1 cellular context compared by ENCODE assay signal in genomic region chr1:223713546-223714420, GRCh38.
TF ChIP-seq lines count a peak whose summit lies in the region.

No MANE protein-coding gene starts in this region.

TF ChIP-seq in SK-N-SH treated with all-trans-retinoic acid at 6 μM for 48 hours, 23 proteins besides CTCF, POLR2A, EP300 and RAD21 (continued from another document):
- TF ChIP-seq, protein P1, sequence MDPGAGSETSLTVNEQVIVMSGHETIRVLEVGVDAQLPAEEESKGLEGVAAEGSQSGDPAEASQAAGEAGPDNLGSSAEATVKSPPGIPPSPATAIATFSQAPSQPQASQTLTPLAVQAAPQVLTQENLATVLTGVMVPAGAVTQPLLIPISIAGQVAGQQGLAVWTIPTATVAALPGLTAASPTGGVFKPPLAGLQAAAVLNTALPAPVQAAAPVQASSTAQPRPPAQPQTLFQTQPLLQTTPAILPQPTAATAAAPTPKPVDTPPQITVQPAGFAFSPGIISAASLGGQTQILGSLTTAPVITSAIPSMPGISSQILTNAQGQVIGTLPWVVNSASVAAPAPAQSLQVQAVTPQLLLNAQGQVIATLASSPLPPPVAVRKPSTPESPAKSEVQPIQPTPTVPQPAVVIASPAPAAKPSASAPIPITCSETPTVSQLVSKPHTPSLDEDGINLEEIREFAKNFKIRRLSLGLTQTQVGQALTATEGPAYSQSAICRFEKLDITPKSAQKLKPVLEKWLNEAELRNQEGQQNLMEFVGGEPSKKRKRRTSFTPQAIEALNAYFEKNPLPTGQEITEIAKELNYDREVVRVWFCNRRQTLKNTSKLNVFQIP (CRISPR knock-in tag; IDR thresholded peaks at IDR 0.05; ENCODE audit: borderline replicate concordance, low read depth), result no peak
- TF ChIP-seq ISL1 (CRISPR knock-in tag; IDR thresholded peaks at IDR 0.05) (no peak), ZFP30 (CRISPR knock-in tag; IDR thresholded peaks at IDR 0.05) (no peak), CREB5 (CRISPR knock-in tag; IDR thresholded peaks at IDR 0.05; ENCODE audit: low read depth) (no peak), ZC3H10 (CRISPR knock-in tag; IDR thresholded peaks at IDR 0.05) (no peak), TSHZ2 (CRISPR knock-in tag; IDR thresholded peaks at IDR 0.05) (no peak), CSDC2 (CRISPR knock-in tag; IDR thresholded peaks at IDR 0.05) (no peak), TOX (CRISPR knock-in tag; IDR thresholded peaks at IDR 0.05; ENCODE audit: borderline replicate concordance) (no peak)
- TF ChIP-seq, protein P2, sequence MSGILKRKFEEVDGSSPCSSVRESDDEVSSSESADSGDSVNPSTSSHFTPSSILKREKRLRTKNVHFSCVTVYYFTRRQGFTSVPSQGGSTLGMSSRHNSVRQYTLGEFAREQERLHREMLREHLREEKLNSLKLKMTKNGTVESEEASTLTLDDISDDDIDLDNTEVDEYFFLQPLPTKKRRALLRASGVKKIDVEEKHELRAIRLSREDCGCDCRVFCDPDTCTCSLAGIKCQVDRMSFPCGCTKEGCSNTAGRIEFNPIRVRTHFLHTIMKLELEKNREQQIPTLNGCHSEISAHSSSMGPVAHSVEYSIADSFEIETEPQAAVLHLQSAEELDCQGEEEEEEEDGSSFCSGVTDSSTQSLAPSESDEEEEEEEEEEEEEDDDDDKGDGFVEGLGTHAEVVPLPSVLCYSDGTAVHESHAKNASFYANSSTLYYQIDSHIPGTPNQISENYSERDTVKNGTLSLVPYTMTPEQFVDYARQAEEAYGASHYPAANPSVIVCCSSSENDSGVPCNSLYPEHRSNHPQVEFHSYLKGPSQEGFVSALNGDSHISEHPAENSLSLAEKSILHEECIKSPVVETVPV (CRISPR knock-in tag; IDR thresholded peaks at IDR 0.05), result no peak
